ENCODE assay signal across 8 cellular contexts in the genomic region with DNA sequence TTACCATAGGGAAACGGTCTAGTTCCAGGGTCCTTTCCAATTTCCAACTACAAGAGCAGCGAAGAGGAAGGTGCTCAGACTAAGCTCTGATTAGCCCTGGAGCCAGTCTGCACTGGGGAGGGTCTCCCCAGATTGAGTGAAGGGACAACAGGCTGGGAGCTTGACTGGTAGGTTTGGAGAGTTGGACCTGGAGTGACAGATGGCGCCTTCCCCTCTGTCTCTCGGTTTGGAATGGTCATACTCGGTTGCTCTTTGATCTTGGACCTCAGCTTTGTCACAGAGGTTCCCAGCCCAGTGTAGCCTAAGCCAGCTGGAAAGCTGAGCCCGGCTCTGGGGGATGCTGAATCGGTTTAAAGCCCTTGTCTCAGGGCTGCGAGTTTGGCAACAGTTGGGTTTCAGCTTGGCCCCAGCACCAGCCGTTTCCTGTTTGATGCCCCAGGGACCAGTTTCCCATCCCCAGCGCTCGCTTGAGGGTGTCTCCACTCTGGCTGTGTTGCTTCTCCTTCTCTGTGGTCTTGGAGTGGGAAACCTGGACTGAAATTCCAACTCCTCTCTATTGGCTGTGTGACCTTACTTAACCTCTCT. TPM values are rescaled to one million over a fixed set of nuclear protein-coding genes. Genes with fewer than 3 reads are reported as not detected.
A peak's percentile ranks its signal among the peaks of the same experiment; 100 is the strongest.
DNase-seq lines count a peak whose midpoint lies in the region; ATAC-seq and TF ChIP-seq lines count a peak whose summit lies in the region.

No MANE protein-coding gene starts in this region.

- H3K79me2 ChIP-seq in Loucy (ENCODE audit: insufficient read depth, low read length): peaks cover 64% of the 10 kb centered on the region

- H3K4me1 Mint-ChIP-seq in activated T-cell treated with anti-CD3 and anti-CD28 coated beads, Interleukin-2, amount 50 U/mL, for 72 hours (ENCODE audit: low read depth): peaks cover 62% of the 10 kb centered on the region
- peaks cover 41% of the 10 kb centered on the region for H3K4me1 Mint-ChIP-seq in glutamatergic neuron (ENCODE audit: low read depth, unreplicated experiment)

- ATAC-seq in activated T-cell treated with anti-CD3 and anti-CD28 coated beads, Interleukin-2, amount 50 U/mL, for 72 hours (replicated peaks in 1 of 2): no peak
- ATAC-seq in GM19035 (IDR thresholded peaks at IDR 0.05; ENCODE audit: unreplicated experiment) (no peak), HG03139 (IDR thresholded peaks at IDR 0.05; ENCODE audit: unreplicated experiment) (no peak)

- H3K36me3 ChIP-seq in Loucy (ENCODE audit: insufficient read depth, low read length) (no peaks in the 10 kb centered on the region), ovary (no peaks in the 10 kb centered on the region)

- peaks cover 55% of the 10 kb centered on the region for H4K20me1 ChIP-seq in Loucy (ENCODE audit: insufficient read depth, low read length, poor library complexity, severe bottlenecking)

- H3K27ac Mint-ChIP-seq in activated T-cell treated with anti-CD3 and anti-CD28 coated beads, Interleukin-2, amount 50 U/mL, for 72 hours: peak overlapping the region; percentile 93
- peak overlapping the region; percentile 99 for H3K27ac Mint-ChIP-seq in glutamatergic neuron (ENCODE audit: unreplicated experiment)

- peak overlapping the region; percentile 84 to 99 for H3K4me3 Mint-ChIP-seq in activated T-cell treated with anti-CD3 and anti-CD28 coated beads, Interleukin-2, amount 50 U/mL, for 72 hours
- H3K4me3 Mint-ChIP-seq in glutamatergic neuron (ENCODE audit: unreplicated experiment): peak overlapping the region; percentile 93

- TF ChIP-seq EP300 in ovary (IDR thresholded peaks at IDR 0.05): no peak

- peaks cover 0 to 4% of the 10 kb centered on the region in 2 donors for H3K36me3 Mint-ChIP-seq in activated T-cell treated with anti-CD3 and anti-CD28 coated beads, Interleukin-2, amount 50 U/mL, for 72 hours (ENCODE audit: insufficient read depth in 2 of 2)
- H3K36me3 Mint-ChIP-seq in glutamatergic neuron (ENCODE audit: unreplicated experiment): no peaks in the 10 kb centered on the region

- no peak for TF ChIP-seq CTCF in Loucy (conservative IDR thresholded peaks at IDR 0.05; ENCODE audit: low read length)
- no peak for TF ChIP-seq CTCF in glutamatergic neuron (IDR thresholded peaks at IDR 0.05; ENCODE audit: partially characterized antibody, unreplicated experiment)
- TF ChIP-seq CTCF in ovary (IDR thresholded peaks at IDR 0.05): no peak

- peak overlapping the region; percentile 90 for H3K4me3 ChIP-seq in Loucy (ENCODE audit: low read length, poor library complexity, severe bottlenecking)
- H3K4me3 ChIP-seq in ovary: peak overlapping the region; percentile 85

- H3K27me3 ChIP-seq in Loucy (ENCODE audit: insufficient read depth, low read length, poor library complexity, severe bottlenecking): no peaks in the 10 kb centered on the region
- H3K27me3 ChIP-seq in ovary: no peaks in the 10 kb centered on the region

- 25 to 28% (median 26%) methylated on average over 11 of the region's 11 CpGs for WGBS in ovary, 3 donors

- no peak overlapping the region for H2AFZ ChIP-seq in Loucy (ENCODE audit: low read length)

- H3K9me3 ChIP-seq in Loucy (ENCODE audit: insufficient read depth, low read depth, low read length) (no peaks in the 10 kb centered on the region), ovary (no peaks in the 10 kb centered on the region)

- H3K4me1 ChIP-seq in Loucy (ENCODE audit: insufficient read depth, low read length, poor library complexity, severe bottlenecking) (peaks cover 56% of the 10 kb centered on the region), ovary (ENCODE audit: insufficient read depth) (peaks cover 12% of the 10 kb centered on the region)

- H3K9me2 ChIP-seq in Loucy (replicated peaks; ENCODE audit: low read depth, low read length): no peaks in the 10 kb centered on the region

- peak overlapping the region in 1 of 2 donors; percentile 11 for H3K27ac ChIP-seq in ovary

- H3F3A ChIP-seq in Loucy (ENCODE audit: low read depth): peaks cover 4% of the 10 kb centered on the region; the same call in 1 of the 2 replicates

- peak overlapping the region; percentile 98 for H3K4me2 ChIP-seq in Loucy (ENCODE audit: low read depth, low read length, poor library complexity, severe bottlenecking)

- DNase-seq in EL (peak; percentile 59), glutamatergic neuron (peak; percentile 73), ovary (peak in 3 of 5 donors; percentile 44 to 53 (median 52)), SHP77 treated with DMSO at 0.1 percent for 48 hours (lab: John Stamatoyannopoulos, UW) (no peak)
- DNase-seq in activated T-cell treated with anti-CD3 and anti-CD28 coated beads, Interleukin-2, amount 50 U/mL, for 72 hours: peak; percentile 14 to 23

- no peaks in the 10 kb centered on the region for H3K9me3 Mint-ChIP-seq in activated T-cell treated with anti-CD3 and anti-CD28 coated beads, Interleukin-2, amount 50 U/mL, for 72 hours
- H3K9me3 Mint-ChIP-seq in glutamatergic neuron (ENCODE audit: unreplicated experiment): peaks cover 30% of the 10 kb centered on the region

- TF ChIP-seq POLR2A in ovary (IDR thresholded peaks at IDR 0.05): no peak

- intact Hi-C loops in ovary (cut with DNase I): loop anchor here (2.0 to 10.0 kb wide), 4 partner anchors 50 to 84 kb away; a partner anchor contains a TSS

- H3K27me3 Mint-ChIP-seq in activated T-cell treated with anti-CD3 and anti-CD28 coated beads, Interleukin-2, amount 50 U/mL, for 72 hours (ENCODE audit: low read depth): no peaks in the 10 kb centered on the region
- peaks cover 27% of the 10 kb centered on the region for H3K27me3 Mint-ChIP-seq in glutamatergic neuron (ENCODE audit: unreplicated experiment)

- peak overlapping the region; percentile 86 for H3K9ac ChIP-seq in Loucy (ENCODE audit: low read depth, low read length, poor library complexity, severe bottlenecking)

RNA-seq across cellular contexts. Expression of a gene that starts 53.1 kb away (rescaled TPM):
- total RNA-seq in activated T-cell treated with anti-CD3 and anti-CD28 coated beads, Interleukin-2, amount 50 U/mL, for 72 hours: 10 to 100 TPM in 1 of 2 donors, 1 to 10 TPM in 1; 8.0 to 11.1 TPM
- total RNA-seq in glutamatergic neuron (ENCODE audit: unreplicated experiment) (9.7 TPM), ovary (10 to 100 TPM in 3 of 7 donors, 1 to 10 TPM in 4; 4.7 to 58.7 (median 9.5) TPM)
- polyA plus RNA-seq in ovary: 1 to 10 TPM; 2.4 to 7.3 TPM
